ENCODE assay signal across 22 cellular contexts in genomic region chr17:61822326-61823285, GRCh38. TPM values are rescaled to one million over a fixed set of nuclear protein-coding genes. Genes with fewer than 3 reads are reported as not detected.
DNase-seq lines count a peak whose midpoint lies in the region; ATAC-seq and TF ChIP-seq lines count a peak whose summit lies in the region.
"Had no signal": no experiment of that assay in that cellular context is flagged by ENCODE, and none has a peak within 500 bp of the region (broad histone marks: within the 10 kb centered on the region; RNA-seq: fewer than 3 reads in every experiment).

No MANE protein-coding gene starts in this region.

- no peak overlapping the region for H3K4me3 ChIP-seq in prostate gland
- H3K4me3 ChIP-seq: K562 had no signal

- TF ChIP-seq POLR2A in prostate gland (IDR thresholded peaks at IDR 0.05): no peak

- no peak overlapping the region for H3K27ac Mint-ChIP-seq in stimulated activated naive CD8-positive, alpha-beta T cell treated with anti-CD3 and anti-CD28 coated beads, Interleukin-15, amount 100 ng/mL, for 72 hours
- H3K27ac Mint-ChIP-seq in mesothelial cell of epicardium: peak overlapping the region; percentile 14

- no peaks in the 10 kb centered on the region for H3K36me3 ChIP-seq in prostate gland

- WGBS in prostate gland: 89% methylated on average over 6 of the region's 6 CpGs

- no peak overlapping the region for H3K4me3 Mint-ChIP-seq in stimulated activated naive CD8-positive, alpha-beta T cell treated with anti-CD3 and anti-CD28 coated beads, Interleukin-15, amount 100 ng/mL, for 72 hours
- no peak overlapping the region for H3K4me3 Mint-ChIP-seq in mesothelial cell of epicardium

- no peaks in the 10 kb centered on the region for H3K27me3 Mint-ChIP-seq in stimulated activated naive CD8-positive, alpha-beta T cell treated with anti-CD3 and anti-CD28 coated beads, Interleukin-15, amount 100 ng/mL, for 72 hours
- no peaks in the 10 kb centered on the region for H3K27me3 Mint-ChIP-seq in mesothelial cell of epicardium (ENCODE audit: low read depth)

- peaks cover 50% of the 10 kb centered on the region for H3K36me3 Mint-ChIP-seq in mesothelial cell of epicardium

- no peaks in the 10 kb centered on the region for H3K4me1 ChIP-seq in prostate gland (replicated peaks)

- no peak for TF ChIP-seq CTCF in mesothelial cell of epicardium (IDR thresholded peaks at IDR 0.05; ENCODE audit: unreplicated experiment)
- TF ChIP-seq CTCF in prostate gland (IDR thresholded peaks at IDR 0.05): no peak

- H3K9me3 Mint-ChIP-seq in stimulated activated naive CD8-positive, alpha-beta T cell treated with anti-CD3 and anti-CD28 coated beads, Interleukin-15, amount 100 ng/mL, for 72 hours: peaks cover 0 to under 1% of the 10 kb centered on the region in 2 donors
- H3K9me3 Mint-ChIP-seq in mesothelial cell of epicardium: peaks cover 28% of the 10 kb centered on the region

- ATAC-seq in stimulated activated naive CD8-positive, alpha-beta T cell treated with anti-CD3 and anti-CD28 coated beads, Interleukin-15, Interleukin-2, amounts not matched to agents 100 U/mL and 50 U/mL, for 24 hours: peak; percentile 14
- no peak for ATAC-seq in stimulated activated naive CD8-positive, alpha-beta T cell treated with anti-CD3 and anti-CD28 coated beads, Interleukin-15, amount 100 ng/mL, for 72 hours
- peak; percentile 66 for ATAC-seq in HG02852 (IDR thresholded peaks at IDR 0.05; ENCODE audit: unreplicated experiment)
- ATAC-seq in HG02763 (IDR thresholded peaks at IDR 0.05; ENCODE audit: unreplicated experiment): no peak
- ATAC-seq: HCT116, K562, PC-3 had no signal

- intact Hi-C loops in prostate gland (cut with DNase I): no loop called here

- no peak overlapping the region for H3K27ac ChIP-seq in prostate gland

- no peaks in the 10 kb centered on the region for H3K4me1 Mint-ChIP-seq in stimulated activated naive CD8-positive, alpha-beta T cell treated with anti-CD3 and anti-CD28 coated beads, Interleukin-15, amount 100 ng/mL, for 72 hours
- peaks cover 3% of the 10 kb centered on the region for H3K4me1 Mint-ChIP-seq in mesothelial cell of epicardium

- DNase-seq in stimulated activated naive CD8-positive, alpha-beta T cell treated with anti-CD3 and anti-CD28 coated beads, Interleukin-15, Interleukin-2, amounts not matched to agents 100 U/mL and 50 U/mL, for 24 hours: no peak
- no peak for DNase-seq in stimulated activated naive CD8-positive, alpha-beta T cell treated with anti-CD3 and anti-CD28 coated beads, Interleukin-15, amount 100 ng/mL, for 72 hours
- DNase-seq in mesothelial cell of epicardium (ENCODE audit: low spot score in 2 of 2, unreplicated experiment in 2 of 2): no peak
- no peak for DNase-seq in stimulated activated CD4-positive, alpha-beta T cell treated with anti-CD3 and anti-CD28 coated beads, Interleukin-1b, Interleukin-23, amount 100 ng/mL, for 48 hours
- no peak for DNase-seq in SW480 (ENCODE audit: low spot score)
- no peak for DNase-seq in prostate gland (ENCODE audit: low spot score)
- DNase-seq: AML-193, C1 segment of cervical spinal cord, GOT3, MM.1S, NCI-H1048, NCI-H1417 treated with DMSO at 0.1 percent for 48 hours, NCI-H187, NCI-H2107, NCI-H446 treated with DMSO at 0.1 percent for 48 hours, NCI-H526 treated with DMSO at 0.1 percent for 48 hours, PC-3, SHP77 had no signal

- H3K9me3 ChIP-seq in prostate gland: no peaks in the 10 kb centered on the region

- H3K27me3 ChIP-seq in prostate gland (replicated peaks; ENCODE audit: insufficient read depth): no peaks in the 10 kb centered on the region

RNA-seq across cellular contexts. Expression of gene BRIP1, which starts 40.7 kb away (rescaled TPM):
- total RNA-seq in mesothelial cell of epicardium (12.3 to 13.3 TPM (median 12.8 TPM) in 3 replicates), prostate gland (1 to 10 TPM; 1.3 to 3.9 TPM)

Comparison
In these comparisons a context has a peak if more than half of its experiments do, and no peak if none do; other contexts are left out.
1. ATAC-seq: peak in stimulated activated naive CD8-positive, alpha-beta T cell treated with anti-CD3 and anti-CD28 coated beads, Interleukin-15, Interleukin-2, amounts not matched to agents 100 U/mL and 50 U/mL, for 24 hours (single experiment) and HG02852 (single experiment); none in stimulated activated naive CD8-positive, alpha-beta T cell treated with anti-CD3 and anti-CD28 coated beads, Interleukin-15, amount 100 ng/mL, for 72 hours (single experiment) and HG02763 (single experiment).